Comparison of ENCODE assay signal across 1 cellular context in the genomic region with DNA sequence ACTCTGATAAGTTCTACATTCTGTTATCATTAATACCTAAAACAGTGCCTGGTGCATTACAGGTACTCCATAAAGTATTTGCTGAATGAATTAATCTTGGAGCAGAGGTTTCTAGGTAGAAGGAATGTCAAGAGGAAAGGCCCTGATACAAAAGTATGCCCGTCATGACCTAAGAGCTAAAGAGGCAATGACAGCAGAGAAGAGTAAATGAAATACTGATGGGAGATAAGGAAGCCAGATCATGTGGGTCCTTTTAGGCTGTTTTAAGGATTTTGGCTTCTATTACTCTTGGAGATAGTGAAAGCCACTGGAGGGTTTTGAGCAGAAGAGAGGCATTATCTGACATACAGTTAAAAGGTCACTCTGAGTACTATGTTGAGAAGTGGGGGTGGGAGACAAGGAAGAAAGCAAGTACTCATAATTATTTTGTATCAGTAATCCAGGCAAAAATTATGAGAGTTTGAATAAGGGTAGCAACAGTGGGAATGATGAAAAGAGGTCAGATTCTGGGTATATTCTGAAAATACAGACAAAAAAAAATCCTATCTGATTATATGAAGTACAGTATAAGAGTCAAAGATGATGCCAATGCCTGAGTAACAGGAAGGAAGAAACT.
TF ChIP-seq lines count a peak whose summit lies in the region.

No MANE protein-coding gene starts in this region.

TF ChIP-seq in HEK293, 187 proteins besides CTCF, POLR2A, EP300 and RAD21 (continued from another document):
- TF ChIP-seq, protein P1, sequence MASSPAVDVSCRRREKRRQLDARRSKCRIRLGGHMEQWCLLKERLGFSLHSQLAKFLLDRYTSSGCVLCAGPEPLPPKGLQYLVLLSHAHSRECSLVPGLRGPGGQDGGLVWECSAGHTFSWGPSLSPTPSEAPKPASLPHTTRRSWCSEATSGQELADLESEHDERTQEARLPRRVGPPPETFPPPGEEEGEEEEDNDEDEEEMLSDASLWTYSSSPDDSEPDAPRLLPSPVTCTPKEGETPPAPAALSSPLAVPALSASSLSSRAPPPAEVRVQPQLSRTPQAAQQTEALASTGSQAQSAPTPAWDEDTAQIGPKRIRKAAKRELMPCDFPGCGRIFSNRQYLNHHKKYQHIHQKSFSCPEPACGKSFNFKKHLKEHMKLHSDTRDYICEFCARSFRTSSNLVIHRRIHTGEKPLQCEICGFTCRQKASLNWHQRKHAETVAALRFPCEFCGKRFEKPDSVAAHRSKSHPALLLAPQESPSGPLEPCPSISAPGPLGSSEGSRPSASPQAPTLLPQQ (tag by site-specific recombination; IDR thresholded peaks at IDR 0.05), result peak; percentile 91
TF ChIP-seq in HEK293: peak in this region for 1.
